1 cellular context compared by ENCODE assay signal in genomic region chr17:327971-328370, GRCh38.
TF ChIP-seq lines count a peak whose summit lies in the region.

No MANE protein-coding gene starts in this region.

TF ChIP-seq in H1, 55 proteins besides CTCF, POLR2A, EP300 and RAD21:
- no peak for TF ChIP-seq SP4 (IDR thresholded peaks at IDR 0.05; ENCODE audit: low read length)
